1 cellular context compared by ENCODE assay signal in genomic region chr6:37180075-37180474, GRCh38.
TF ChIP-seq lines count a peak whose summit lies in the region.

No MANE protein-coding gene starts in this region.

TF ChIP-seq in WTC11, 78 proteins besides CTCF, POLR2A, EP300 and RAD21 (continued from another document):
- TF ChIP-seq, protein P1, sequence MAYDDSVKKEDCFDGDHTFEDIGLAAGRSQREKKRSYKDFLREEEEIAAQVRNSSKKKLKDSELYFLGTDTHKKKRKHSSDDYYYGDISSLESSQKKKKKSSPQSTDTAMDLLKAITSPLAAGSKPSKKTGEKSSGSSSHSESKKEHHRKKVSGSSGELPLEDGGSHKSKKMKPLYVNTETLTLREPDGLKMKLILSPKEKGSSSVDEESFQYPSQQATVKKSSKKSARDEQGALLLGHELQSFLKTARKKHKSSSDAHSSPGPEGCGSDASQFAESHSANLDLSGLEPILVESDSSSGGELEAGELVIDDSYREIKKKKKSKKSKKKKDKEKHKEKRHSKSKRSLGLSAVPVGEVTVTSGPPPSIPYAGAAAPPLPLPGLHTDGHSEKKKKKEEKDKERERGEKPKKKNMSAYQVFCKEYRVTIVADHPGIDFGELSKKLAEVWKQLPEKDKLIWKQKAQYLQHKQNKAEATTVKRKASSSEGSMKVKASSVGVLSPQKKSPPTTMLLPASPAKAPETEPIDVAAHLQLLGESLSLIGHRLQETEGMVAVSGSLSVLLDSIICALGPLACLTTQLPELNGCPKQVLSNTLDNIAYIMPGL (CRISPR knock-in tag; IDR thresholded peaks at IDR 0.05): no peak
- TF ChIP-seq ZMAT4 (CRISPR knock-in tag; IDR thresholded peaks at IDR 0.05): no peak
- TF ChIP-seq MYBL2 (CRISPR knock-in tag; IDR thresholded peaks at IDR 0.05): no peak
- TF ChIP-seq ZNF232 (CRISPR knock-in tag; IDR thresholded peaks at IDR 0.05): no peak
- TF ChIP-seq RORB (CRISPR knock-in tag; IDR thresholded peaks at IDR 0.05): no peak
- no peak for TF ChIP-seq NR2C2 (CRISPR knock-in tag; IDR thresholded peaks at IDR 0.05)
- TF ChIP-seq PRRX2 (CRISPR knock-in tag; IDR thresholded peaks at IDR 0.05): no peak
- TF ChIP-seq ZNF423 (CRISPR knock-in tag; IDR thresholded peaks at IDR 0.05): no peak
- no peak for TF ChIP-seq JUN (CRISPR knock-in tag; IDR thresholded peaks at IDR 0.05)
